Comparison of ENCODE assay signal across 9 cellular contexts in genomic region chrX:8748855-8749254, GRCh38. TPM values are rescaled to one million over a fixed set of nuclear protein-coding genes. Genes with fewer than 3 reads are reported as not detected.
DNase-seq lines count a peak whose midpoint lies in the region; ATAC-seq, FAIRE-seq and TF ChIP-seq lines count a peak whose summit lies in the region.
"Had no signal": no experiment of that assay in that cellular context is flagged by ENCODE, and none has a peak within 500 bp of the region (broad histone marks: within the 10 kb centered on the region; RNA-seq: fewer than 3 reads in every experiment).

No MANE protein-coding gene starts in this region.

- WGBS in small intestine, 3 donors = 9 to 13% (median 12%) methylated on average over 6 of the region's 6 CpGs

- H3K9me3 ChIP-seq in OCI-LY3 (ENCODE audit: insufficient read depth, low read length) = no peaks in the 10 kb centered on the region
- H3K9me3 ChIP-seq in small intestine (ENCODE audit: control insufficient read depth, low read depth) = no peaks in the 10 kb centered on the region

- FAIRE-seq in small intestine (lab: Jason Lieb, UNC) = no peak

- H3K4me3 ChIP-seq in OCI-LY3 (ENCODE audit: low read length) (no peak overlapping the region), small intestine (ENCODE audit: low read depth in 1 of 2, low read length in 2 of 2) (no peak overlapping the region)

- no peak overlapping the region for H2AFZ ChIP-seq in OCI-LY3 (ENCODE audit: low read depth, low read length)

- no peak overlapping the region for H3K9ac ChIP-seq in OCI-LY3 (ENCODE audit: low read length)

- H3K4me3 Mint-ChIP-seq in activated T-cell treated with anti-CD3 and anti-CD28 coated beads, Interleukin-2, amount 50 U/mL, for 4 hours = no peak overlapping the region

- no peaks in the 10 kb centered on the region for H3K36me3 ChIP-seq in OCI-LY3 (replicated peaks; ENCODE audit: low read depth, low read length)
- no peaks in the 10 kb centered on the region for H3K36me3 ChIP-seq in small intestine (ENCODE audit: control insufficient read depth in 2 of 2, insufficient read depth in 2 of 2, low read length in 2 of 2)

- H3K27ac ChIP-seq in OCI-LY3 (ENCODE audit: low read length) (no peak overlapping the region), small intestine (ENCODE audit: low read depth in 1 of 2, low read length in 1 of 2) (no peak overlapping the region)

- H3K27me3 ChIP-seq in OCI-LY3 (ENCODE audit: low read depth, low read length) (no peaks in the 10 kb centered on the region), small intestine (ENCODE audit: control insufficient read depth in 2 of 2, insufficient read depth in 2 of 2, low read length in 2 of 2) (no peaks in the 10 kb centered on the region)

- DNase-seq in D341Med (ENCODE audit: low spot score) (peak; percentile 54), fibroblast of gingiva (ENCODE audit: low read depth) (peak; percentile 3), small intestine (peak; percentile 2)
- no peak for DNase-seq in activated T-cell treated with anti-CD3 and anti-CD28 coated beads, Interleukin-2, amount 50 U/mL, for 4 hours

- H3K27me3 Mint-ChIP-seq in activated T-cell treated with anti-CD3 and anti-CD28 coated beads, Interleukin-2, amount 50 U/mL, for 4 hours (ENCODE audit: low read depth) = peaks cover 6% of the 10 kb centered on the region

- H3K79me2 ChIP-seq in OCI-LY3 (ENCODE audit: low read length) = no peaks in the 10 kb centered on the region

- H4K20me1 ChIP-seq in OCI-LY3 (ENCODE audit: insufficient read depth, low read length) = no peaks in the 10 kb centered on the region

- H3K4me1 ChIP-seq in OCI-LY3 (ENCODE audit: low read length) (no peaks in the 10 kb centered on the region), small intestine (ENCODE audit: control insufficient read depth in 2 of 2, insufficient read depth in 1 of 2, low read depth in 1 of 2, low read length in 1 of 2) (no peaks in the 10 kb centered on the region)

- no peaks in the 10 kb centered on the region for H3K36me3 Mint-ChIP-seq in activated T-cell treated with anti-CD3 and anti-CD28 coated beads, Interleukin-2, amount 50 U/mL, for 4 hours (ENCODE audit: insufficient read depth)

- H3K4me2 ChIP-seq in OCI-LY3 (ENCODE audit: low read length) = no peak overlapping the region

- TF ChIP-seq CTCF in OCI-LY3 (IDR thresholded peaks at IDR 0.05; ENCODE audit: low read depth, low read length) = peak; percentile 55

- H3K4me1 Mint-ChIP-seq in activated T-cell treated with anti-CD3 and anti-CD28 coated beads, Interleukin-2, amount 50 U/mL, for 4 hours (ENCODE audit: low read depth) = no peaks in the 10 kb centered on the region

- ATAC-seq in GM19467 (IDR thresholded peaks at IDR 0.05; ENCODE audit: unreplicated experiment) (peak; percentile 77), HG02610 (IDR thresholded peaks at IDR 0.05; ENCODE audit: unreplicated experiment) (no peak), HG03565 (IDR thresholded peaks at IDR 0.05; ENCODE audit: unreplicated experiment) (no peak)
- no peak for ATAC-seq in activated T-cell treated with anti-CD3 and anti-CD28 coated beads, Interleukin-2, amount 50 U/mL, for 4 hours

- no peaks in the 10 kb centered on the region for H3K9me3 Mint-ChIP-seq in activated T-cell treated with anti-CD3 and anti-CD28 coated beads, Interleukin-2, amount 50 U/mL, for 4 hours

RNA-seq across cellular contexts. Expression of gene ANOS1, which starts 16.9 kb away (rescaled TPM):
- polyA plus RNA-seq in small intestine = under 1 TPM in 1 of 3 donors, not detected in 2; 0.19 TPM
- total RNA-seq in activated T-cell treated with anti-CD3 and anti-CD28 coated beads, Interleukin-2, amount 50 U/mL, for 4 hours = under 1 TPM in 2 of 3 donors, not detected in 1; 0.05 to 0.08 TPM

RNA-seq across cellular contexts. Expression of gene FAM9A, which starts 52.3 kb away (rescaled TPM):
- polyA plus RNA-seq in small intestine = not detected
- not detected for total RNA-seq in activated T-cell treated with anti-CD3 and anti-CD28 coated beads, Interleukin-2, amount 50 U/mL, for 4 hours
- total RNA-seq: urinary bladder had no signal
- polyA plus RNA-seq: urinary bladder had no signal
